ENCODE assay signal across 1 cellular context in genomic region chr6:166251655-166252054, GRCh38.
TF ChIP-seq lines count a peak whose summit lies in the region.

No MANE protein-coding gene starts in this region.

TF ChIP-seq in GM12878, 131 proteins besides CTCF, POLR2A, EP300 and RAD21:
- TF ChIP-seq IRF5 (IDR thresholded peaks at IDR 0.05; ENCODE audit: borderline replicate concordance), result no peak
- TF ChIP-seq RBBP5 (conservative IDR thresholded peaks at IDR 0.05), result no peak
- TF ChIP-seq BRCA1 (IDR thresholded peaks at IDR 0.05; ENCODE audit: low read depth, low read length), result no peak
- TF ChIP-seq ZZZ3 (IDR thresholded peaks at IDR 0.05; ENCODE audit: control insufficient read depth, insufficient read length, low read depth), result no peak
- TF ChIP-seq CREB1 (IDR thresholded peaks at IDR 0.05; ENCODE audit: low read depth), result no peak
- no peak for TF ChIP-seq CBFB (IDR thresholded peaks at IDR 0.05; ENCODE audit: low read depth)
- TF ChIP-seq GABPA (IDR thresholded peaks at IDR 0.05; ENCODE audit: low read depth), result no peak
- no peak for TF ChIP-seq RELA (IDR thresholded peaks at IDR 0.05; ENCODE audit: borderline replicate concordance, partially characterized antibody)
- TF ChIP-seq SIN3A (IDR thresholded peaks at IDR 0.05; ENCODE audit: low read depth, low read length), result no peak
- no peak for TF ChIP-seq ETV6 (conservative IDR thresholded peaks at IDR 0.05 in 1 of 2, IDR thresholded peaks at IDR 0.05 in 1 of 2; ENCODE audit: borderline replicate concordance in 1 of 2, low read depth in 1 of 2)
- no peak for TF ChIP-seq MLLT1 (IDR thresholded peaks at IDR 0.05)
- TF ChIP-seq PBX3 (IDR thresholded peaks at IDR 0.05; ENCODE audit: insufficient replicate concordance, low read depth, low read length), result no peak
- TF ChIP-seq STAT3 (IDR thresholded peaks at IDR 0.05; ENCODE audit: low read depth, low read length), result no peak
- no peak for TF ChIP-seq ESRRA (IDR thresholded peaks at IDR 0.05; ENCODE audit: low read length)
- no peak for TF ChIP-seq IRF3 (IDR thresholded peaks at IDR 0.05)
TF ChIP-seq in GM12878: peak in this region for 0.
